31 cellular contexts compared by ENCODE assay signal in genomic region chr7:112359086-112359485, GRCh38.
DNase-seq lines count a peak whose midpoint lies in the region; ATAC-seq, FAIRE-seq and TF ChIP-seq lines count a peak whose summit lies in the region.
"Had no signal": no experiment of that assay in that cellular context is flagged by ENCODE, and none has a peak within 500 bp of the region (broad histone marks: within the 10 kb centered on the region; RNA-seq: fewer than 3 reads in every experiment).

No MANE protein-coding gene starts in this region.

- ATAC-seq in HepG2 (no peak), right lobe of liver (no peak)
- ATAC-seq: A549; CD8-positive, alpha-beta T cell had no signal

- intact Hi-C loops in HepG2 (cut with micrococcal nuclease; ENCODE audit: unreplicated experiment) (no loop called here), right lobe of liver (cut with DNase I) (no loop called here)

- no peak overlapping the region for H2AK5ac ChIP-seq in mesendoderm (ENCODE audit: low read length)

- BruUV-seq in HepG2 (replicated peaks; lab: Mats Ljungman, UMichigan): no TSS peak

- TF ChIP-seq EP300 in HepG2 (IDR thresholded peaks at IDR 0.05; ENCODE audit: low read depth in 2 of 2, low read length in 2 of 2): no peak
- no peak for TF ChIP-seq EP300 in HepG2 (CRISPR knock-in tag; IDR thresholded peaks at IDR 0.05; ENCODE audit: borderline replicate concordance)

- H4K8ac ChIP-seq in mesendoderm (ENCODE audit: low read depth, low read length): no peak overlapping the region

- H2BK5ac ChIP-seq in mesendoderm (ENCODE audit: low read length): no peak overlapping the region

- TF ChIP-seq CTCF in HepG2 (CRISPR knock-in tag; IDR thresholded peaks at IDR 0.05) (no peak), right lobe of liver (IDR thresholded peaks at IDR 0.05) (no peak)

- H3K27me3 ChIP-seq in HepG2 (ENCODE audit: control insufficient read depth in 1 of 2, insufficient read depth in 2 of 2, low read length in 2 of 2) (no peaks in the 10 kb centered on the region; a peak in 2 of 5 replicates), right lobe of liver (no peaks in the 10 kb centered on the region), mesendoderm (ENCODE audit: insufficient read depth, low read length, poor library complexity) (no peaks in the 10 kb centered on the region)
- H3K27me3 ChIP-seq: BE2C; BLaER1; BLaER1 treated with 17β-estradiol and CSF1 and Interleukin-3, amounts not matched to agents 10 nM and 100 nM had no signal

- peak overlapping the region; percentile 24 for H3K4ac ChIP-seq in mesendoderm (ENCODE audit: low read depth, low read length)

- H4K20me1 ChIP-seq in HepG2 (ENCODE audit: insufficient read depth, low read length): no peaks in the 10 kb centered on the region
- H4K20me1 ChIP-seq: BLaER1; BLaER1 treated with 17β-estradiol and CSF1 and Interleukin-3, amounts not matched to agents 10 nM and 100 nM had no signal

- no peak overlapping the region for H2BK15ac ChIP-seq in mesendoderm (replicated peaks; ENCODE audit: low read depth)

- no peak overlapping the region for H3K18ac ChIP-seq in mesendoderm (ENCODE audit: low read length)

- H3K4me2 ChIP-seq in HepG2 (ENCODE audit: low read depth, low read length) (no peak overlapping the region), mesendoderm (ENCODE audit: low read length) (no peak overlapping the region)
- H3K4me2 ChIP-seq: A549; BLaER1; BLaER1 treated with 17β-estradiol and CSF1 and Interleukin-3, amounts not matched to agents 10 nM and 100 nM had no signal

- H3K23ac ChIP-seq in mesendoderm (ENCODE audit: low read length): no peak overlapping the region

- FAIRE-seq in HepG2 (lab: Jason Lieb, UNC): no peak
- FAIRE-seq: A204.1, A549, D721Med had no signal

- CTCF ChIA-PET in HepG2 (lab: Yijun Ruan, JAX; ENCODE audit: low intra/inter-chr PET ratio, low total read pairs): no interaction called here

- no peak overlapping the region for H3K56ac ChIP-seq in mesendoderm (ENCODE audit: low read length)

- no peak overlapping the region for H2AFZ ChIP-seq in HepG2 (ENCODE audit: low read length)

- H3K9ac ChIP-seq in HepG2 (ENCODE audit: insufficient read depth, low read depth, low read length) (no peak overlapping the region), mesendoderm (ENCODE audit: low read length) (no peak overlapping the region)
- H3K9ac ChIP-seq: BLaER1; BLaER1 treated with 17β-estradiol and CSF1 and Interleukin-3, amounts not matched to agents 10 nM and 100 nM had no signal

- POLR2A ChIA-PET in HepG2 (lab: Yijun Ruan, JAX): no interaction called here

- H3K4me1 ChIP-seq in HepG2 (ENCODE audit: insufficient read depth, low read length): peaks cover 51% of the 10 kb centered on the region
- H3K4me1 ChIP-seq in right lobe of liver: peaks cover 0 to 4% (median 0%) of the 10 kb centered on the region in 4 donors
- peaks cover 6% of the 10 kb centered on the region for H3K4me1 ChIP-seq in mesendoderm (ENCODE audit: control insufficient read depth, low read depth, low read length)
- H3K4me1 ChIP-seq: A549; BE2C; BLaER1; BLaER1 treated with 17β-estradiol and CSF1 and Interleukin-3, amounts not matched to agents 10 nM and 100 nM; Caco-2 had no signal

- no peaks in the 10 kb centered on the region for H3K79me1 ChIP-seq in mesendoderm (ENCODE audit: low read length)

- no peak overlapping the region for H3K4me3 ChIP-seq in HepG2 (replicated peaks in 1 of 3; ENCODE audit: insufficient read depth in 1 of 3, low read depth in 2 of 3, low read length in 3 of 3)
- no peak overlapping the region for H3K4me3 ChIP-seq in right lobe of liver
- no peak overlapping the region for H3K4me3 ChIP-seq in mesendoderm (ENCODE audit: low read length)
- H3K4me3 ChIP-seq: A549; BLaER1; BLaER1 treated with 17β-estradiol and CSF1 and Interleukin-3, amounts not matched to agents 10 nM and 100 nM had no signal

- TF ChIP-seq POLR2A in HepG2 (IDR thresholded peaks at IDR 0.05; ENCODE audit: insufficient read depth in 1 of 2, low read depth in 2 of 2, low read length in 2 of 2) (no peak), right lobe of liver (IDR thresholded peaks at IDR 0.05) (no peak)

- no peak for TF ChIP-seq RAD21 in HepG2 (CRISPR knock-in tag; IDR thresholded peaks at IDR 0.05)

- no peak overlapping the region for H2BK120ac ChIP-seq in mesendoderm (ENCODE audit: low read depth, low read length)

- H3K36me3 ChIP-seq in HepG2 (replicated peaks in 1 of 2; ENCODE audit: control insufficient read depth in 1 of 2, insufficient read depth in 2 of 2, low read length in 2 of 2): no peaks in the 10 kb centered on the region
- no peaks in the 10 kb centered on the region for H3K36me3 ChIP-seq in right lobe of liver
- H3K36me3 ChIP-seq in mesendoderm (ENCODE audit: control insufficient read depth, insufficient read depth, low read length): no peaks in the 10 kb centered on the region
- H3K36me3 ChIP-seq: BE2C; BLaER1; BLaER1 treated with 17β-estradiol and CSF1 and Interleukin-3, amounts not matched to agents 10 nM and 100 nM had no signal

- H4K5ac ChIP-seq in mesendoderm (ENCODE audit: low read length): no peak overlapping the region

- H3K27ac ChIP-seq in HepG2 (ENCODE audit: extremely low read length, insufficient read depth, low read length): no peak overlapping the region
- no peak overlapping the region for H3K27ac ChIP-seq in right lobe of liver
- no peak overlapping the region for H3K27ac ChIP-seq in mesendoderm (ENCODE audit: low read depth, low read length)
- H3K27ac ChIP-seq: 22Rv1; A549; BLaER1; BLaER1 treated with 17β-estradiol and CSF1 and Interleukin-3, amounts not matched to agents 10 nM and 100 nM; C4-2B had no signal

- in situ Hi-C loops in HepG2 (cut with HindIII; ENCODE audit: extremely low pct_ligation_motif_present, low pct_unique_long_range_greater_than_20kb): no loop called here

- H3K79me2 ChIP-seq in HepG2 (ENCODE audit: insufficient read depth, low read length) (no peaks in the 10 kb centered on the region), mesendoderm (ENCODE audit: control insufficient read depth, insufficient read depth, low read length) (no peaks in the 10 kb centered on the region)

- no peaks in the 10 kb centered on the region for H3K9me3 ChIP-seq in HepG2 (ENCODE audit: low read length)
- no peaks in the 10 kb centered on the region for H3K9me3 ChIP-seq in right lobe of liver
- H3K9me3 ChIP-seq: BE2C, Caco-2 had no signal

- no peak for DNase-seq in HepG2 (ENCODE audit: low spot score)
- DNase-seq in right lobe of liver: no peak
- DNase-seq in mesendoderm: no peak
- DNase-seq in NCI-H2171 (lab: John Stamatoyannopoulos, UW): no peak
- DNase-seq: 8988T; ACHN; AML-193; BE2C; C1 segment of cervical spinal cord; Caco-2; Calu3; CD4-positive, alpha-beta memory T cell; CD4-positive, alpha-beta T cell; CD4-positive, CD25-positive, alpha-beta regulatory T cell; CD8-positive, alpha-beta memory T cell; CD8-positive, alpha-beta T cell; COR-L47; DMS 273 treated with DMSO at 0.1 percent for 48 hours; DMS153; DMS53; DMS79; DMS79 treated with DMSO at 0.1 percent for 48 hours; DND-41; EL had no signal

TF ChIP-seq in HepG2, 621 proteins besides CTCF, POLR2A, EP300 and RAD21:
- TF ChIP-seq KMT2A (CRISPR knock-in tag; IDR thresholded peaks at IDR 0.05) (no peak), ZNF12 (CRISPR knock-in tag; IDR thresholded peaks at IDR 0.05) (peak; percentile 96)
TF ChIP-seq in HepG2: peak in this region for 1.
